Comparison of ENCODE assay signal across 30 cellular contexts in the genomic region with DNA sequence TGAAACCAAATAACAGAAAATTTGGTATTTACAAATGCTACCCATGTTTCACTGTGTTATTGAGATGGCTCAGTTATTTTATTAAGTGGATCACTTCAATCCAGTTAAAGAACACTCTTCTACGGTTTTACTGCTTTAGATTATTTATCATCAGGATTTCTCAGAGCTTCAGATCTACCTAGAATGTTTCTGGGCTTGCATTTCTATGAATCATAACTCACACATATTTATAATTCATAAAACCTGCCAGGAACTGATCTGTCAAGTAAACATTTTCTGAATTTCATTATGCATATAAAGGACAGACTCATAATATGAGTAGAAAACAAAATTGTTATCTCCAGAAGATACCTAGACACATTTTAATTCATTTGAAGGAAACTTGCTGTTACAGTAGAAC.
"Had no signal": no experiment of that assay in that cellular context is flagged by ENCODE, and none has a peak within 500 bp of the region (broad histone marks: within the 10 kb centered on the region; RNA-seq: fewer than 3 reads in every experiment).

No MANE protein-coding gene starts in this region.

- DNase-seq: activated CD4-positive, alpha-beta T cell treated with anti-CD3 and anti-CD28 coated beads, Interleukin-2, amount 10 ng/mL, durations not matched to agents 7 days and 5 days; activated CD4-positive, alpha-beta T cell treated with anti-CD3 and anti-CD28 coated beads, Interleukin-2, amount 50 U/mL, for 48 hours; activated CD8-positive, alpha-beta T cell treated with anti-CD3 and anti-CD28 coated beads, Interleukin-2, amount 10 ng/mL, durations not matched to agents 7 days and 5 days; activated gamma-delta T cell; activated naive CD4-positive, alpha-beta T cell treated with Interleukin-2 at 50 U/mL for 16 hours; activated naive CD8-positive, alpha-beta T cell treated with anti-CD3 and anti-CD28 coated beads, Interleukin-2, amount 10 ng/mL, durations not matched to agents 7 days and 5 days; activated T-cell treated with anti-CD3 and anti-CD28 coated beads, Interleukin-2, amount 50 U/mL, for 24 hours; amygdala; caudate nucleus; cerebellar nuclear complex; Kasumi-1; MM.1S; MV-4-11; NCI-H1092; NCI-H1436 treated with DMSO at 0.1 percent for 48 hours; NCI-H1694 treated with DMSO at 0.1 percent for 48 hours; NCI-H2029; NCI-H510A; NCI-H748 treated with DMSO at 0.1 percent for 48 hours; OCI-M1; SHP77 treated with DMSO at 0.1 percent for 48 hours; SK-N-SH had no signal

- H3K9me3 Mint-ChIP-seq: activated naive CD8-positive, alpha-beta T cell treated with anti-CD3 and anti-CD28 coated beads, Interleukin-2, amount 10 ng/mL, durations not matched to agents 7 days and 5 days; T-helper 1 cell treated with Interleukin-12 subunit alpha and Interleukin-12 subunit beta and Interleukin-4 antibody, amounts not matched to agents 30 μg/mL and 1 μg/mL, for 36 hours had no signal

- H3K27ac ChIP-seq: ascending aorta, SJSA1 had no signal

- H3K27me3 ChIP-seq: ascending aorta, SJSA1 had no signal

- H3K9me3 ChIP-seq: ascending aorta, SK-N-SH had no signal

- H3K4me1 ChIP-seq: ascending aorta, SJSA1 had no signal

- H3K36me3 Mint-ChIP-seq: activated naive CD4-positive, alpha-beta T cell treated with anti-CD3 and anti-CD28 coated beads, Interleukin-2, amount 50 U/mL, for 24 hours; activated naive CD8-positive, alpha-beta T cell treated with anti-CD3 and anti-CD28 coated beads, Interleukin-2, amount 10 ng/mL, durations not matched to agents 7 days and 5 days had no signal

- H3K9ac ChIP-seq: SK-N-SH had no signal

- ATAC-seq: activated CD8-positive, alpha-beta T cell treated with anti-CD3 and anti-CD28 coated beads, Interleukin-2, amount 10 ng/mL, durations not matched to agents 7 days and 5 days; Panc1 had no signal

- H3K27me3 Mint-ChIP-seq: activated CD4-positive, alpha-beta T cell treated with anti-CD3 and anti-CD28 coated beads, Interleukin-2, amount 10 ng/mL, durations not matched to agents 7 days and 5 days; activated naive CD4-positive, alpha-beta T cell treated with anti-CD3 and anti-CD28 coated beads, Interleukin-2, amount 50 U/mL, for 24 hours; activated naive CD8-positive, alpha-beta T cell treated with anti-CD3 and anti-CD28 coated beads, Interleukin-2, amount 10 ng/mL, durations not matched to agents 7 days and 5 days; activated T-cell treated with anti-CD3 and anti-CD28 coated beads, Interleukin-2, amount 50 U/mL, for 24 hours had no signal

- H3K4me2 ChIP-seq: SK-N-SH had no signal

- FAIRE-seq: TTC549 had no signal

- H3K4me1 Mint-ChIP-seq: activated CD4-positive, alpha-beta T cell treated with anti-CD3 and anti-CD28 coated beads, Interleukin-2, amount 10 ng/mL, durations not matched to agents 7 days and 5 days; activated naive CD4-positive, alpha-beta T cell treated with anti-CD3 and anti-CD28 coated beads, Interleukin-2, amount 50 U/mL, for 24 hours; activated naive CD8-positive, alpha-beta T cell treated with anti-CD3 and anti-CD28 coated beads, Interleukin-2, amount 10 ng/mL, durations not matched to agents 7 days and 5 days had no signal

- H3K4me3 ChIP-seq: ascending aorta, SJSA1 had no signal

- H3K4me3 Mint-ChIP-seq: activated CD4-positive, alpha-beta T cell treated with anti-CD3 and anti-CD28 coated beads, Interleukin-2, amount 10 ng/mL, durations not matched to agents 7 days and 5 days; activated CD8-positive, alpha-beta T cell treated with anti-CD3 and anti-CD28 coated beads, Interleukin-2, amount 10 ng/mL, durations not matched to agents 7 days and 5 days; activated naive CD4-positive, alpha-beta T cell treated with anti-CD3 and anti-CD28 coated beads, Interleukin-2, amount 50 U/mL, for 24 hours; activated naive CD8-positive, alpha-beta T cell treated with anti-CD3 and anti-CD28 coated beads, Interleukin-2, amount 10 ng/mL, durations not matched to agents 7 days and 5 days; activated T-cell treated with anti-CD3 and anti-CD28 coated beads, Interleukin-2, amount 50 U/mL, for 24 hours; T-helper 1 cell treated with Interleukin-12 subunit alpha and Interleukin-12 subunit beta and Interleukin-4 antibody, amounts not matched to agents 30 μg/mL and 1 μg/mL, for 36 hours; T-helper 2 cell treated with Interferon-gamma antibody and Interleukin-4, amounts not matched to agents 5 μg/mL and 100 μg/mL, for 36 hours had no signal

- H3K27ac Mint-ChIP-seq: activated CD4-positive, alpha-beta T cell treated with anti-CD3 and anti-CD28 coated beads, Interleukin-2, amount 10 ng/mL, durations not matched to agents 7 days and 5 days; activated CD8-positive, alpha-beta T cell treated with anti-CD3 and anti-CD28 coated beads, Interleukin-2, amount 10 ng/mL, durations not matched to agents 7 days and 5 days; activated naive CD4-positive, alpha-beta T cell treated with anti-CD3 and anti-CD28 coated beads, Interleukin-2, amount 50 U/mL, for 24 hours; activated naive CD8-positive, alpha-beta T cell treated with anti-CD3 and anti-CD28 coated beads, Interleukin-2, amount 10 ng/mL, durations not matched to agents 7 days and 5 days; activated T-cell treated with anti-CD3 and anti-CD28 coated beads, Interleukin-2, amount 50 U/mL, for 24 hours; activated T-helper 2 cell treated with anti-CD3 and anti-CD28 coated beads, Interferon-gamma antibody, Interleukin-2, Interleukin-4, amounts not matched to agents 10 μg/mL and 5 μg/mL and 100 μg/mL, durations not matched to agents 14 hours and 24 hours and 36 hours; T-helper 1 cell treated with Interleukin-12 subunit alpha and Interleukin-12 subunit beta and Interleukin-4 antibody, amounts not matched to agents 30 μg/mL and 1 μg/mL, for 36 hours; T-helper 2 cell treated with Interferon-gamma antibody and Interleukin-4, amounts not matched to agents 5 μg/mL and 100 μg/mL, for 36 hours had no signal

- H3K36me3 ChIP-seq: ascending aorta, SJSA1 had no signal
